In genomic region chr12:7899755-7900154, GRCh38 we compare ENCODE assay signal across 19 cellular contexts. TPM values are rescaled to one million over a fixed set of nuclear protein-coding genes. Genes with fewer than 3 reads are reported as not detected.
DNase-seq lines count a peak whose midpoint lies in the region; ATAC-seq and TF ChIP-seq lines count a peak whose summit lies in the region.
"Had no signal": no experiment of that assay in that cellular context is flagged by ENCODE, and none has a peak within 500 bp of the region (broad histone marks: within the 10 kb centered on the region; RNA-seq: fewer than 3 reads in every experiment).

No MANE protein-coding gene starts in this region.

- no peaks in the 10 kb centered on the region for H3K27me3 ChIP-seq in heart left ventricle

- TF ChIP-seq CTCF in fibroblast of villous mesenchyme (IDR thresholded peaks at IDR 0.05; ENCODE audit: insufficient read depth, low read depth, low read length) (no peak), heart left ventricle (IDR thresholded peaks at IDR 0.05) (no peak), omental fat pad (IDR thresholded peaks at IDR 0.05) (no peak)

- no peaks in the 10 kb centered on the region for H3K4me1 ChIP-seq in heart left ventricle

- DNase-seq in GM04503 (ENCODE audit: low read depth) (peak; percentile 11), astrocyte of the hippocampus (ENCODE audit: low read depth, low spot score) (peak; percentile 9), fibroblast of villous mesenchyme (ENCODE audit: low read depth) (peak; percentile 15), activated gamma-delta T cell (lab: John Stamatoyannopoulos, UW) (no peak), NCI-H1092 (lab: John Stamatoyannopoulos, UW) (no peak), heart left ventricle (no peak), omental fat pad (ENCODE audit: low spot score) (no peak)
- DNase-seq: DMS53, H9, MM.1S, NCI-H1105 treated with DMSO at 0.1 percent for 48 hours, NCI-H187 treated with DMSO at 0.1 percent for 48 hours, NCI-H2171, NCI-H82 had no signal

- TF ChIP-seq POLR2A in heart left ventricle (IDR thresholded peaks at IDR 0.05), result no peak

- H3K36me3 ChIP-seq in heart left ventricle, result no peaks in the 10 kb centered on the region

- no peak overlapping the region for H3K27ac ChIP-seq in heart left ventricle
- H3K27ac ChIP-seq: SK-N-MC had no signal

- no peaks in the 10 kb centered on the region for H3K9me3 ChIP-seq in heart left ventricle

- ATAC-seq in heart left ventricle, result no peak
- no peak for ATAC-seq in omental fat pad (ENCODE audit: low FRiP score)
- ATAC-seq: HepG2, Panc1, Right ventricle myocardium inferior had no signal

- H3K4me3 ChIP-seq in fibroblast of villous mesenchyme (ENCODE audit: low read depth, low read length) (no peak overlapping the region), heart left ventricle (no peak overlapping the region)
- H3K4me3 ChIP-seq: SK-N-MC had no signal

- intact Hi-C loops in heart left ventricle (cut with DNase I), result no loop called here

- 87 to 92% (median 89%) methylated on average over 7 of the region's 7 CpGs for WGBS in heart left ventricle, 4 donors

RNA-seq across cellular contexts. Expression of gene SLC2A14, which starts 27.0 kb away (rescaled TPM):
- total RNA-seq in fibroblast of villous mesenchyme, result under 0.01 and 0.32 TPM in 2 replicates
- 1 to 10 TPM in 1 of 9 donors, under 1 TPM in 2, not detected in 6; 0.35 to 1.0 (median 0.56) TPM for total RNA-seq in heart left ventricle
- not detected for polyA plus RNA-seq in heart left ventricle
- total RNA-seq in omental fat pad, result not detected
- total RNA-seq: NCI-H460, Right ventricle myocardium inferior had no signal

RNA-seq across cellular contexts. Expression of gene SLC2A3, which starts 36.2 kb away (rescaled TPM):
- 65.4 and 91.5 TPM in 2 replicates for total RNA-seq in fibroblast of villous mesenchyme
- 10 to 100 TPM in 4 of 9 donors, 1 to 10 TPM in 5; 6.3 to 76.9 (median 9.4) TPM for total RNA-seq in heart left ventricle
- 1 to 10 TPM; 4.6 to 4.8 TPM for polyA plus RNA-seq in heart left ventricle
- 100 to 1,000 TPM in 3 of 4 donors, 10 to 100 TPM in 1; 72.5 to 156 (median 135) TPM for total RNA-seq in omental fat pad

Comparison
In these comparisons a context has a peak if more than half of its experiments do, and no peak if none do; other contexts are left out.
1. DNase-seq: peak in GM04503 (single experiment), astrocyte of the hippocampus (single experiment) and fibroblast of villous mesenchyme (single experiment); none in activated gamma-delta T cell (single experiment), NCI-H1092 (single experiment), heart left ventricle (0 of 5) and omental fat pad (single experiment).